In the genomic region with DNA sequence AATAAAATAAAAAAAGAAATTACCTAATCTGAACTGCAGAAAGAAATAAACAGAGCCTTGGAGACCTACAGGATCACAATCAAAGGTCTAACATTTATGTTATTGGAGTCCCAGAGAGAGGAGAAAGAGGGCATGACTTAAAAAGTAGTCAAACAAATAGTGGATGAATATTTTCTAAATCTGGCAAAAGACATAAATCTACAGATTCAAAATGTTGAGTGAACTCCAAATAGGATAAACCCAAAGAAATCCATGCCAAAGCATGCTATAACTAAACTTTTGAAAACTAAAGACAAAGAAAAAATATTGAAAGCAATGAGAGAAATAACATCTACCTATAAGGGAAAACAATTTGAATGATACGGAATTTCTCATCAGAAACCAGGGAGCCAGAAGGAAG, we compare ENCODE assay signal across 10 cellular contexts.
ATAC-seq and TF ChIP-seq lines count a peak whose summit lies in the region.
"Had no signal": no experiment of that assay in that cellular context is flagged by ENCODE, and none has a peak within 500 bp of the region (broad histone marks: within the 10 kb centered on the region; RNA-seq: fewer than 3 reads in every experiment).

No MANE protein-coding gene starts in this region.

- H3K27ac ChIP-seq in HEK293 (ENCODE audit: extremely low read depth, low read depth, low read length), result no peak overlapping the region
- H3K27ac ChIP-seq: 22Rv1; A549; BLaER1; BLaER1 treated with 17β-estradiol and CSF1 and Interleukin-3, amounts not matched to agents 10 nM and 100 nM; C4-2B had no signal

- H3K4me3 ChIP-seq in HEK293 (ENCODE audit: low read depth, low read length), result no peak overlapping the region
- H3K4me3 ChIP-seq: A549; BLaER1; BLaER1 treated with 17β-estradiol and CSF1 and Interleukin-3, amounts not matched to agents 10 nM and 100 nM had no signal

- no peak for ATAC-seq in HG03571 (IDR thresholded peaks at IDR 0.05; ENCODE audit: unreplicated experiment)
- ATAC-seq: A549; CD8-positive, alpha-beta T cell had no signal

- CTCF ChIA-PET in HEK293 (lab: Yijun Ruan, JAX), result interaction anchor here (3.9 kb wide), 1 partner anchor 684 kb away, joined by 40 read pairs; no protein-coding TSS in a partner anchor

- no peaks in the 10 kb centered on the region for H3K9me3 ChIP-seq in HEK293 (ENCODE audit: control insufficient read depth, insufficient read depth, low read depth, low read length)
- H3K9me3 ChIP-seq: A549; BE2C; BLaER1; BLaER1 treated with 17β-estradiol and CSF1 and Interleukin-3, amounts not matched to agents 10 nM and 100 nM; Caco-2 had no signal

- no peaks in the 10 kb centered on the region for H3K4me1 ChIP-seq in HEK293 (ENCODE audit: control insufficient read depth, insufficient read depth, low read length)
- H3K4me1 ChIP-seq: A549; BE2C; BLaER1; BLaER1 treated with 17β-estradiol and CSF1 and Interleukin-3, amounts not matched to agents 10 nM and 100 nM; Caco-2 had no signal

- no peak for TF ChIP-seq CTCF in HEK293 (tag by site-specific recombination; IDR thresholded peaks at IDR 0.05)

- POLR2A ChIA-PET in HEK293 (lab: Yijun Ruan, JAX), result no interaction called here

- H3K36me3 ChIP-seq in HEK293 (ENCODE audit: control insufficient read depth in 2 of 2, insufficient read depth in 1 of 2, low read length in 2 of 2), result no peaks in the 10 kb centered on the region
- H3K36me3 ChIP-seq: BE2C; BLaER1; BLaER1 treated with 17β-estradiol and CSF1 and Interleukin-3, amounts not matched to agents 10 nM and 100 nM had no signal

TF ChIP-seq in HEK293, 187 proteins besides CTCF, POLR2A, EP300 and RAD21:
- TF ChIP-seq ZNF2 (tag by site-specific recombination; IDR thresholded peaks at IDR 0.05) (no peak), ZNF558 (tag by site-specific recombination; IDR thresholded peaks at IDR 0.05) (peak; percentile 97)
